17 cellular contexts compared by ENCODE assay signal in the genomic region with DNA sequence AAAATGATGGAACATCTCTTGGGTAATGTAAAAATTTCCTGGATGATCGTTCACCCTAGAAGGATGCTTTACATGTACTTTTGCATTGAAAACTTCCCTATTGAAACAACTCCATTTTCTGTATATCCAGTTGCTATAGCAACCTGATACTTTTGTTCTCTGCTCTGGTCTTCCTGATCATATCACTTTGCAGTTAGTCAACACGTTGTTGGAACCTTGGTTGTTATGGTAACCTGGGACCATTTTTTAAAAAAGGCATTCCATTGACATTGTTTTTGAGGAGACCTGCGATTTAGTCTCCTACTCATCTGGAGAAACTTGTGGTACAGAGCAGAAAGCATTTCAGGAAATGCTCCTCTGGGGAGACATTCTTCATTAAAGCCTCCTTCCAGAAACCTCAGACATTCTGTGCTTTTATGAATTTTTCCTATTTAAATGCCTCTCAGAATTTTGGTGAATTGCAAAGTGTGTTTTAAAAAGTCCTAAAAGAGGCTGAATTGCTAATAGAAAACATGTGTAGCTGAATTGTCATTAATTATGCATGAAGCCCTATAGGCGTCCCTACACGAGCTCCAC.
DNase-seq lines count a peak whose midpoint lies in the region; ATAC-seq and TF ChIP-seq lines count a peak whose summit lies in the region.
"Had no signal": no experiment of that assay in that cellular context is flagged by ENCODE, and none has a peak within 500 bp of the region (broad histone marks: within the 10 kb centered on the region; RNA-seq: fewer than 3 reads in every experiment).

No MANE protein-coding gene starts in this region.

- H3K27ac ChIP-seq in BLaER1 treated with 17β-estradiol and CSF1 and Interleukin-3, amounts not matched to agents 10 nM and 100 nM, result peak overlapping the region in 1 of 11 experiments; percentile 19; a peak in 3 of 22 replicates
- no peak overlapping the region for H3K27ac ChIP-seq in naive thymus-derived CD4-positive, alpha-beta T cell (ENCODE audit: low read depth, low read length)

- H3K4me3 Mint-ChIP-seq in endothelial cell (ENCODE audit: unreplicated experiment) (no peak overlapping the region), nephron progenitor cell (no peak overlapping the region), glutamatergic neuron (ENCODE audit: unreplicated experiment) (no peak overlapping the region)
- no peak overlapping the region for H3K4me3 Mint-ChIP-seq in naive thymus-derived CD4-positive, alpha-beta T cell
- H3K4me3 Mint-ChIP-seq: CD4-positive, alpha-beta memory T cell had no signal

- H3K36me3 Mint-ChIP-seq in endothelial cell (ENCODE audit: low read depth, unreplicated experiment) (no peaks in the 10 kb centered on the region), nephron progenitor cell (ENCODE audit: low read depth) (no peaks in the 10 kb centered on the region), glutamatergic neuron (ENCODE audit: unreplicated experiment) (no peaks in the 10 kb centered on the region)
- H3K36me3 Mint-ChIP-seq in naive thymus-derived CD4-positive, alpha-beta T cell, result no peaks in the 10 kb centered on the region
- H3K36me3 Mint-ChIP-seq: CD4-positive, alpha-beta memory T cell had no signal

- peaks cover 5 to 19% (median 16%) of the 10 kb centered on the region in 10 experiments; a peak in 17 of 20 replicates for H3K4me1 ChIP-seq in BLaER1 treated with 17β-estradiol and CSF1 and Interleukin-3, amounts not matched to agents 10 nM and 100 nM
- H3K4me1 ChIP-seq in naive thymus-derived CD4-positive, alpha-beta T cell (ENCODE audit: control insufficient read depth in 2 of 2, insufficient read depth in 2 of 2, low read length in 2 of 2), result no peaks in the 10 kb centered on the region

- CTCF ChIA-PET in naive thymus-derived CD4-positive, alpha-beta T cell (lab: Charles Lee), result no interaction called here

- no peaks in the 10 kb centered on the region for H3K27me3 ChIP-seq in BLaER1 treated with 17β-estradiol and CSF1 and Interleukin-3, amounts not matched to agents 10 nM and 100 nM
- no peaks in the 10 kb centered on the region for H3K27me3 ChIP-seq in naive thymus-derived CD4-positive, alpha-beta T cell (ENCODE audit: control insufficient read depth in 2 of 2, insufficient read depth in 2 of 2, low read length in 2 of 2)

- intact Hi-C loops in naive thymus-derived CD4-positive, alpha-beta T cell (cut with micrococcal nuclease), result no loop called here

- no peaks in the 10 kb centered on the region for H3K36me3 ChIP-seq in BLaER1 treated with 17β-estradiol and CSF1 and Interleukin-3, amounts not matched to agents 10 nM and 100 nM
- H3K36me3 ChIP-seq in naive thymus-derived CD4-positive, alpha-beta T cell (ENCODE audit: control insufficient read depth in 2 of 3, insufficient read depth in 3 of 3, low read length in 3 of 3), result no peaks in the 10 kb centered on the region

- H3K9ac ChIP-seq in BLaER1 treated with 17β-estradiol and CSF1 and Interleukin-3, amounts not matched to agents 10 nM and 100 nM, result no peak overlapping the region

- no peaks in the 10 kb centered on the region for H4K20me1 ChIP-seq in BLaER1 treated with 17β-estradiol and CSF1 and Interleukin-3, amounts not matched to agents 10 nM and 100 nM

- POLR2A ChIA-PET in naive thymus-derived CD4-positive, alpha-beta T cell (lab: Charles Lee), result no interaction called here

- peak overlapping the region in 9 of 11 experiments; percentile 16 to 62 (median 33); a peak in 17 of 22 replicates for H3K4me2 ChIP-seq in BLaER1 treated with 17β-estradiol and CSF1 and Interleukin-3, amounts not matched to agents 10 nM and 100 nM

- H3K27ac Mint-ChIP-seq in endothelial cell (ENCODE audit: unreplicated experiment) (peak overlapping the region; percentile 95), nephron progenitor cell (peak overlapping the region; percentile 38), glutamatergic neuron (ENCODE audit: unreplicated experiment) (no peak overlapping the region)
- no peak overlapping the region for H3K27ac Mint-ChIP-seq in naive thymus-derived CD4-positive, alpha-beta T cell

- TF ChIP-seq CTCF in endothelial cell (IDR thresholded peaks at IDR 0.05; ENCODE audit: unreplicated experiment) (no peak), nephron progenitor cell (IDR thresholded peaks at IDR 0.05) (no peak), glutamatergic neuron (IDR thresholded peaks at IDR 0.05; ENCODE audit: partially characterized antibody, unreplicated experiment) (no peak)

- H3K27me3 Mint-ChIP-seq in endothelial cell (ENCODE audit: unreplicated experiment), result no peaks in the 10 kb centered on the region
- no peaks in the 10 kb centered on the region for H3K27me3 Mint-ChIP-seq in nephron progenitor cell (ENCODE audit: low read depth, poor library complexity)
- peaks cover 0 to 29% (median 11%) of the 10 kb centered on the region in 5 donors for H3K27me3 Mint-ChIP-seq in naive thymus-derived CD4-positive, alpha-beta T cell
- H3K27me3 Mint-ChIP-seq in glutamatergic neuron (ENCODE audit: unreplicated experiment), result peaks cover 1% of the 10 kb centered on the region

- ATAC-seq in HG03139 (IDR thresholded peaks at IDR 0.05; ENCODE audit: unreplicated experiment) (no peak), HG02973 (IDR thresholded peaks at IDR 0.05; ENCODE audit: unreplicated experiment) (no peak)
- no peak for ATAC-seq in naive thymus-derived CD4-positive, alpha-beta T cell
- ATAC-seq: PC-3, SK-N-SH treated with all-trans-retinoic acid at 6 μM for 48 hours had no signal

- H3K4me1 Mint-ChIP-seq in endothelial cell (ENCODE audit: unreplicated experiment), result peaks cover 4% of the 10 kb centered on the region
- H3K4me1 Mint-ChIP-seq in nephron progenitor cell, result peaks cover 9% of the 10 kb centered on the region
- H3K4me1 Mint-ChIP-seq in naive thymus-derived CD4-positive, alpha-beta T cell, result no peaks in the 10 kb centered on the region
- H3K4me1 Mint-ChIP-seq in glutamatergic neuron (ENCODE audit: low read depth, unreplicated experiment), result peaks cover 4% of the 10 kb centered on the region
- H3K4me1 Mint-ChIP-seq: CD4-positive, alpha-beta memory T cell had no signal

- H3K9me3 ChIP-seq in BLaER1 treated with 17β-estradiol and CSF1 and Interleukin-3, amounts not matched to agents 10 nM and 100 nM (replicated peaks in 1 of 11), result peaks cover 0 to 15% (median 10%) of the 10 kb centered on the region in 11 experiments; a peak in 11 of 22 replicates
- H3K9me3 ChIP-seq in naive thymus-derived CD4-positive, alpha-beta T cell (ENCODE audit: control insufficient read depth in 2 of 3, low read length in 3 of 3), result no peaks in the 10 kb centered on the region

- no peak overlapping the region for H3K4me3 ChIP-seq in BLaER1 treated with 17β-estradiol and CSF1 and Interleukin-3, amounts not matched to agents 10 nM and 100 nM
- H3K4me3 ChIP-seq in naive thymus-derived CD4-positive, alpha-beta T cell (ENCODE audit: low read length), result no peak overlapping the region

- H3K9me3 Mint-ChIP-seq in endothelial cell (ENCODE audit: unreplicated experiment) (peaks cover 5% of the 10 kb centered on the region), nephron progenitor cell (no peaks in the 10 kb centered on the region), glutamatergic neuron (ENCODE audit: unreplicated experiment) (no peaks in the 10 kb centered on the region)
- H3K9me3 Mint-ChIP-seq in naive thymus-derived CD4-positive, alpha-beta T cell, result peaks cover 0 to 7% (median 0%) of the 10 kb centered on the region in 11 donors

- DNase-seq in NCI-H748 (lab: John Stamatoyannopoulos, UW; ENCODE audit: unreplicated experiment), result peak; percentile 76
- no peak for DNase-seq in endothelial cell (ENCODE audit: low spot score)
- no peak for DNase-seq in nephron progenitor cell
- no peak for DNase-seq in naive thymus-derived CD4-positive, alpha-beta T cell
- DNase-seq in glutamatergic neuron, result no peak
- DNase-seq: AML-193; CD4-positive, alpha-beta memory T cell; GOT3; IMR-90; NCI-H1417 treated with DMSO at 0.1 percent for 48 hours; NCI-H2029; NCI-H526 treated with DMSO at 0.1 percent for 48 hours; PC-3 had no signal

Comparison
In these comparisons a context has a peak if more than half of its experiments do, and no peak if none do; other contexts are left out.
1. H3K27ac Mint-ChIP-seq: peak in endothelial cell (single experiment) and nephron progenitor cell (single experiment); none in naive thymus-derived CD4-positive, alpha-beta T cell (0 of 9) and glutamatergic neuron (single experiment).